In the genomic region with DNA sequence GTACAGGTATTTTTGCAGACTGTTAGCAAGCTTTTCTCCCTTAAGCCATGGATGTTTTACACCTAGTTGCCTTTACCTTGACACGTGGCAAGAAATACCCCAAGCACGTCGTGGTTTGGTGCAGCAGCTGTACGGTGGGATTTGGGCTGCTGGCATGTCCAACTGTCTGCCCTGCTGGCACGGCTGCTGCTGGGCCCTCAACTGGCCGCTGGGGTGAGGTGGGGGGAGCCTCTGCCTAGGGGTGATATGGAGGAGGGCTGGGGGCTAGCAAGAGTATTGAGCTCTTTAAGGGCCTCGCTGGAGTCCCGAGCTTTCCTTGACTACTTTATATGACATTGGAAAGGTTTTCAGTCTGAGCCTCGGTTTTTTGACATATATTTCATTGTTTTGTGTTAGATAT, we compare ENCODE assay signal across 21 cellular contexts. TPM values are rescaled to one million over a fixed set of nuclear protein-coding genes. Genes with fewer than 3 reads are reported as not detected.
DNase-seq lines count a peak whose midpoint lies in the region; ATAC-seq and TF ChIP-seq lines count a peak whose summit lies in the region.
"Had no signal": no experiment of that assay in that cellular context is flagged by ENCODE, and none has a peak within 500 bp of the region (broad histone marks: within the 10 kb centered on the region; RNA-seq: fewer than 3 reads in every experiment).

No MANE protein-coding gene starts in this region.

- intact Hi-C loops in Right ventricle myocardium inferior (cut with DNase I): no loop called here
- intact Hi-C loops in left ventricle myocardium superior (cut with micrococcal nuclease): no loop called here
- intact Hi-C loops in mammary epithelial cell (cut with micrococcal nuclease): no loop called here

- H3K27me3 ChIP-seq in mammary epithelial cell (ENCODE audit: insufficient read depth, low read length): no peaks in the 10 kb centered on the region

- no peak overlapping the region for H2AFZ ChIP-seq in mammary epithelial cell (ENCODE audit: low read depth, low read length)
- H2AFZ ChIP-seq: GM23248 had no signal

- peaks cover 18% of the 10 kb centered on the region for H3K79me2 ChIP-seq in mammary epithelial cell (ENCODE audit: insufficient read depth, low read length)

- CTCF ChIA-PET in mammary epithelial cell (lab: Charles Lee; ENCODE audit: low non-redundant PET): no interaction called here

- no peaks in the 10 kb centered on the region for H3K4me1 ChIP-seq in mammary epithelial cell (ENCODE audit: insufficient read depth, low read length)
- H3K4me1 ChIP-seq: A549 had no signal

- no peaks in the 10 kb centered on the region for H3K9me3 ChIP-seq in mammary epithelial cell (replicated peaks; ENCODE audit: insufficient read depth, low read length)
- H3K9me3 ChIP-seq: A549 had no signal

- BruUV-seq in mammary epithelial cell (replicated peaks; lab: Mats Ljungman, UMichigan): no TSS peak

- in situ Hi-C loops in mammary epithelial cell (cut with MboI; ENCODE audit: low sequenced_read_pairs in 2 of 2): no loop called here

- no peak overlapping the region for H3K27ac ChIP-seq in mammary epithelial cell (ENCODE audit: insufficient read depth, low read depth, low read length)
- H3K27ac ChIP-seq: A549, GM23248 had no signal

- no peak for TF ChIP-seq CTCF in mammary epithelial cell (conservative IDR thresholded peaks at IDR 0.05 in 1 of 2, IDR thresholded peaks at IDR 0.05 in 1 of 2; ENCODE audit: extremely low read depth in 1 of 2, insufficient read depth in 1 of 2, low read depth in 1 of 2, low read length in 2 of 2)

- no peak overlapping the region for H3K4me2 ChIP-seq in mammary epithelial cell (ENCODE audit: insufficient read depth, low read depth, low read length)
- H3K4me2 ChIP-seq: A549 had no signal

- H3K9ac ChIP-seq in mammary epithelial cell (ENCODE audit: insufficient read depth, low read length): no peak overlapping the region
- H3K9ac ChIP-seq: GM23248 had no signal

- dilution Hi-C loops in mammary epithelial cell (cut with HindIII; ENCODE audit: low sequenced_read_pairs): loop anchor here (5.0 to 10.0 kb wide), 2 partner anchors 106 to 123 kb away; no protein-coding TSS in a partner anchor

- no peaks in the 10 kb centered on the region for H4K20me1 ChIP-seq in mammary epithelial cell (ENCODE audit: insufficient read depth, low read length)

- DNase-seq in activated CD8-positive, alpha-beta memory T cell treated with anti-CD3 and anti-CD28 coated beads for 24 hours: peak; percentile 42
- DNase-seq in activated CD8-positive, alpha-beta memory T cell treated with anti-CD3 and anti-CD28 coated beads, Interleukin-2, amount 50 U/mL, for 4 hours: no peak
- DNase-seq in Right ventricle myocardium inferior (ENCODE audit: missing footprints) (peak; percentile 56), left ventricle myocardium superior (no peak), mesenteric fat pad (ENCODE audit: low spot score) (peak; percentile 18), Ammon's horn (ENCODE audit: low spot score) (no peak), mammary epithelial cell (no peak)
- DNase-seq: 8988T; ACHN; AML-193; C1 segment of cervical spinal cord; Calu3; CD4-positive, alpha-beta memory T cell; COR-L47; DMS53; DMS79 treated with DMSO at 0.1 percent for 48 hours; GF-D8; GM23248; H7; HCEC 1CT had no signal

- ATAC-seq in Right ventricle myocardium inferior: no peak
- no peak for ATAC-seq in left ventricle myocardium superior
- ATAC-seq: A549 had no signal

- H3K36me3 ChIP-seq in mammary epithelial cell (ENCODE audit: insufficient read depth, low read length): peaks cover 51% of the 10 kb centered on the region

- 94% methylated on average over 9 of the region's 9 CpGs for WGBS in mammary epithelial cell (ENCODE audit: low coverage, missing lambda C conversion rate)

- H3K4me3 ChIP-seq in mammary epithelial cell (replicated peaks in 1 of 3; ENCODE audit: insufficient read depth in 1 of 3, low read depth in 2 of 3, low read length in 3 of 3): no peak overlapping the region
- H3K4me3 ChIP-seq: A549, GM23248 had no signal

RNA-seq across cellular contexts. Expression of gene LPIN1, which starts 41.6 kb away (rescaled TPM):
- total RNA-seq in Right ventricle myocardium inferior (64.6 TPM), left ventricle myocardium superior (61.5 TPM), mesenteric fat pad (198 TPM), mammary epithelial cell (10 to 100 TPM; 28.3 to 54.8 TPM)
- 58.5 TPM for polyA plus RNA-seq in mammary epithelial cell
- polyA minus RNA-seq in mammary epithelial cell: 66.3 TPM

Comparison
In these comparisons a context has a peak if more than half of its experiments do, and no peak if none do; other contexts are left out.
1. DNase-seq: peak in activated CD8-positive, alpha-beta memory T cell treated with anti-CD3 and anti-CD28 coated beads for 24 hours (single experiment), Right ventricle myocardium inferior (single experiment) and mesenteric fat pad (single experiment); none in activated CD8-positive, alpha-beta memory T cell treated with anti-CD3 and anti-CD28 coated beads, Interleukin-2, amount 50 U/mL, for 4 hours (single experiment), left ventricle myocardium superior (single experiment), Ammon's horn (single experiment) and mammary epithelial cell (single experiment).